6 cellular contexts compared by ENCODE assay signal in the genomic region with DNA sequence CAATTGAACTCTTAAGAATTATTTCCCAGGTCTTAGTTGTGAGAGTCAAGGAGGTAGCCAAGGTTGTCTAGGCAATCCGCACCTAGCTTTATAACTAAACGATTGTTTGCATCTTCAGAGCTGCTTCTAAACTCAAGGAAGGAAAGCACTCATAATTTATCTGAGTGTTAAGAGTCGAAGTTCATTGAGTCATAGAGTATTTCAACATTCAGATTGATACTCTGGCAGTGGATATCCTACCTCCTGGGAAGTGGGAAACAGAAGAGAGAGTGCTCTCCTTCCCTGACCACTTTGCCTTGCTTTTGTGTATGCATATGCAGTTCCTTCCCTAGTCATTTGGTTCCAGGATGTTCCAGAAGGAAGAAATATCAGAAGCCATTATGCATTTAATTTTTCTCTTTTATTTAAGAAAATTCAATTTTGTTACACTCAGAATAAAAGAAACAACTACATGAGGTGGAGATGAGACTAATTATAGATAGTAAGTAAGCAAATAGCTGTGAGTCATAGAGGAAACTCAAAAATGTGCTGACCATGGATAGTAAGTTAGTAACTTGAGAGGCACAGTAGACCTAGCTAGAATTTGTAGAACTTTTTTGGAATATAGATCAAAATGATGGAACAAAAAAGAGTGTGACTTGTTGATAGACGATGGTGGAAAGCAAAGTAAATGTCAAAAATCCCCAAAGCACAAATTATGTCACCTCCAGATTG. TPM values are rescaled to one million over a fixed set of nuclear protein-coding genes. Genes with fewer than 3 reads are reported as not detected.
"Had no signal": no experiment of that assay in that cellular context is flagged by ENCODE, and none has a peak within 500 bp of the region (broad histone marks: within the 10 kb centered on the region; RNA-seq: fewer than 3 reads in every experiment).

No MANE protein-coding gene starts in this region.

- H3K4me3 ChIP-seq: GM23338 had no signal

- H3K4me2 ChIP-seq: GM23338 had no signal

- ATAC-seq: GM23338 had no signal

- H2AFZ ChIP-seq: GM23338 had no signal

- DNase-seq: H9, HCEC 1CT, IMR-90 had no signal

RNA-seq across cellular contexts. Expression of a gene that starts 35.4 kb away (rescaled TPM):
- total RNA-seq: GM23338, H1, H9, HT-29, IMR-90 had no signal
- polyA plus RNA-seq: GM23338, H1, IMR-90 had no signal
